In the genomic region with DNA sequence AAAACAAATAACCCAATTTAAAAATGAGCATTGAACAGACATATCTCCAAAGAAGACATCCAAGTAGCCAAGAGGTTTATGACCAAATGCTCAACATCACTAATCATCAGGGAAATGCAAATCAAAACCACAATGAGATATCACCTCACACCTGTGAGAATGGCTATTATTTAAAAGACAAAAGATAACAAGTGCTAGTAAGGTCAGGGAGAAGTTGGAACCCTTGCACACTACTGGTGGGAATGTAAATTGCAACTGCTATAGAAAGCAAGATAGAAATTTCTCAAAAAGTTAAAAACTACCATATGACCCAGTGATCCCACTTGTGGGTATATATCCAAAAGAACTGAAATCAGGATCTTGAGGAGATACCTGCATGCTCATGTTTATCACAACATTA, we compare ENCODE assay signal across 17 cellular contexts. TPM values are rescaled to one million over a fixed set of nuclear protein-coding genes. Genes with fewer than 3 reads are reported as not detected.
DNase-seq lines count a peak whose midpoint lies in the region; ATAC-seq, FAIRE-seq and TF ChIP-seq lines count a peak whose summit lies in the region.
"Had no signal": no experiment of that assay in that cellular context is flagged by ENCODE, and none has a peak within 500 bp of the region (broad histone marks: within the 10 kb centered on the region; RNA-seq: fewer than 3 reads in every experiment).

No MANE protein-coding gene starts in this region.

- no peak overlapping the region for H2BK5ac ChIP-seq in H1 (ENCODE audit: low read depth, low read length)

- no peak overlapping the region for H3K27ac ChIP-seq in DOHH2 (ENCODE audit: low read depth, low read length)
- H3K27ac ChIP-seq in MM.1S (ENCODE audit: low read length), result no peak overlapping the region
- no peak overlapping the region for H3K27ac ChIP-seq in H1 (ENCODE audit: low read depth, low read length)
- no peak overlapping the region for H3K27ac ChIP-seq in neural progenitor cell
- H3K27ac ChIP-seq: esophagus squamous epithelium, left lung had no signal

- H4K8ac ChIP-seq in H1 (ENCODE audit: extremely low read depth, insufficient read depth, low read length), result no peak overlapping the region

- H3F3A ChIP-seq in DOHH2 (ENCODE audit: control insufficient read depth, insufficient read depth), result peaks cover 2% of the 10 kb centered on the region; the same call in 1 of the 2 replicates
- no peaks in the 10 kb centered on the region for H3F3A ChIP-seq in MM.1S (ENCODE audit: insufficient read depth, low read length)
- no peaks in the 10 kb centered on the region for H3F3A ChIP-seq in neural progenitor cell (ENCODE audit: low read depth)

- CTCF ChIA-PET in H1 (lab: Charles Lee; ENCODE audit: partially characterized antibody), result interaction anchor here (1.3 to 4.2 kb wide), 3 partner anchors 12 to 47 kb away, joined by 3 to 29 read pairs (median 4); no protein-coding TSS in a partner anchor
- CTCF ChIA-PET in activated naive CD4-positive, alpha-beta T cell treated with anti-CD3 and anti-CD28 coated beads, Interleukin-2, amount 10 ng/mL, durations not matched to agents 7 days and 5 days (lab: Charles Lee), result no interaction called here

- H2BK20ac ChIP-seq in H1 (ENCODE audit: low read length), result no peak overlapping the region

- no peaks in the 10 kb centered on the region for H3K9me3 Mint-ChIP-seq in neural progenitor cell
- H3K9me3 Mint-ChIP-seq in activated naive CD4-positive, alpha-beta T cell treated with anti-CD3 and anti-CD28 coated beads, Interleukin-2, amount 10 ng/mL, durations not matched to agents 7 days and 5 days, result no peaks in the 10 kb centered on the region
- H3K9me3 Mint-ChIP-seq: activated B cell treated with CpG ODN at 0.5 μM for 24 hours had no signal

- H4K91ac ChIP-seq in H1 (replicated peaks; ENCODE audit: insufficient read length, low read length), result no peak overlapping the region

- no peak for TF ChIP-seq POLR2A in H1 (IDR thresholded peaks at IDR 0.05; ENCODE audit: control extremely low read depth in 1 of 2, low read depth in 2 of 2, low read length in 2 of 2)

- H3K27me3 Mint-ChIP-seq in neural progenitor cell (ENCODE audit: insufficient read depth, low read depth), result peaks cover 2% of the 10 kb centered on the region
- no peaks in the 10 kb centered on the region for H3K27me3 Mint-ChIP-seq in activated naive CD4-positive, alpha-beta T cell treated with anti-CD3 and anti-CD28 coated beads, Interleukin-2, amount 10 ng/mL, durations not matched to agents 7 days and 5 days
- H3K27me3 Mint-ChIP-seq: activated B cell treated with CpG ODN at 0.5 μM for 24 hours; stimulated activated naive CD8-positive, alpha-beta T cell treated with anti-CD3 and anti-CD28 coated beads, Interleukin-15, amount 100 ng/mL, for 72 hours had no signal

- H3K4me3 ChIP-seq in DOHH2 (ENCODE audit: low read length) (no peak overlapping the region), MM.1S (ENCODE audit: low read length) (no peak overlapping the region), H1 (ENCODE audit: extremely low read depth in 1 of 4, insufficient read depth in 2 of 4, low read depth in 3 of 4, low read length in 4 of 4) (no peak overlapping the region), neural progenitor cell (no peak overlapping the region)
- H3K4me3 ChIP-seq: esophagus squamous epithelium, left lung had no signal

- no peaks in the 10 kb centered on the region for H3K23me2 ChIP-seq in H1 (ENCODE audit: low read depth, low read length)

- ATAC-seq in GM18868 (IDR thresholded peaks at IDR 0.05; ENCODE audit: unreplicated experiment), result no peak
- ATAC-seq: left lung; stimulated activated naive CD8-positive, alpha-beta T cell treated with anti-CD3 and anti-CD28 coated beads, Interleukin-15, amount 100 ng/mL, for 72 hours had no signal

- no peaks in the 10 kb centered on the region for H3K9me2 ChIP-seq in DOHH2 (replicated peaks; ENCODE audit: control insufficient read depth, low read length)
- no peaks in the 10 kb centered on the region for H3K9me2 ChIP-seq in MM.1S (replicated peaks; ENCODE audit: insufficient read depth, low read length)

- no peaks in the 10 kb centered on the region for H3K9me3 ChIP-seq in DOHH2 (ENCODE audit: control insufficient read depth, insufficient read depth, low read length)
- no peaks in the 10 kb centered on the region for H3K9me3 ChIP-seq in MM.1S (replicated peaks; ENCODE audit: insufficient read depth, low read length)
- no peaks in the 10 kb centered on the region for H3K9me3 ChIP-seq in H1 (ENCODE audit: insufficient read depth in 2 of 2, low read depth in 1 of 2, low read length in 1 of 2)
- H3K9me3 ChIP-seq in neural progenitor cell (ENCODE audit: low read depth), result no peaks in the 10 kb centered on the region
- H3K9me3 ChIP-seq: esophagus squamous epithelium, left lung had no signal

- H3K27ac Mint-ChIP-seq in neural progenitor cell, result no peak overlapping the region
- H3K27ac Mint-ChIP-seq in activated naive CD4-positive, alpha-beta T cell treated with anti-CD3 and anti-CD28 coated beads, Interleukin-2, amount 10 ng/mL, durations not matched to agents 7 days and 5 days, result no peak overlapping the region
- H3K27ac Mint-ChIP-seq: activated B cell treated with CpG ODN at 0.5 μM for 24 hours; stimulated activated naive CD8-positive, alpha-beta T cell treated with anti-CD3 and anti-CD28 coated beads, Interleukin-15, amount 100 ng/mL, for 72 hours had no signal

- no peak overlapping the region for H3K18ac ChIP-seq in H1 (ENCODE audit: extremely low read depth, low read length)

- TF ChIP-seq CTCF in DOHH2 (IDR thresholded peaks at IDR 0.05; ENCODE audit: low read depth, low read length, poor library complexity, severe bottlenecking) (peak; percentile 20), MM.1S (IDR thresholded peaks at IDR 0.05; ENCODE audit: low read length) (peak; percentile 40), H1 (IDR thresholded peaks at IDR 0.05; ENCODE audit: control extremely low read depth in 1 of 3, insufficient read depth in 1 of 3, low read depth in 1 of 3, low read length in 3 of 3) (peak in 1 of 3 experiments; percentile 36; a peak in 1 of 4 replicates), neural progenitor cell (IDR thresholded peaks at IDR 0.05) (peak; percentile 34)

- no peak overlapping the region for H3K4ac ChIP-seq in H1 (replicated peaks; ENCODE audit: insufficient read length, low read depth, low read length)

- H3K9ac ChIP-seq in MM.1S (ENCODE audit: low read length), result no peak overlapping the region
- no peak overlapping the region for H3K9ac ChIP-seq in H1 (replicated peaks in 1 of 4; ENCODE audit: extremely low read depth in 1 of 4, low read depth in 3 of 4, low read length in 3 of 4)
- no peak overlapping the region for H3K9ac ChIP-seq in neural progenitor cell

- H3K27me3 ChIP-seq in DOHH2 (ENCODE audit: control insufficient read depth, low read length), result no peaks in the 10 kb centered on the region
- no peaks in the 10 kb centered on the region for H3K27me3 ChIP-seq in MM.1S (replicated peaks; ENCODE audit: insufficient read depth, low read length)
- no peaks in the 10 kb centered on the region for H3K27me3 ChIP-seq in H1 (replicated peaks in 1 of 4; ENCODE audit: control insufficient read depth in 3 of 4, extremely low read depth in 1 of 4, insufficient read depth in 3 of 4, low read length in 3 of 4)
- H3K27me3 ChIP-seq in neural progenitor cell, result no peaks in the 10 kb centered on the region
- H3K27me3 ChIP-seq: esophagus squamous epithelium, left lung had no signal

- no peak overlapping the region for H4K5ac ChIP-seq in H1 (ENCODE audit: insufficient read length, low read depth, low read length)

- no peak overlapping the region for H3K23ac ChIP-seq in H1 (ENCODE audit: insufficient read length)

- TF ChIP-seq EP300 in H1 (IDR thresholded peaks at IDR 0.05; ENCODE audit: borderline replicate concordance in 1 of 2, low read depth in 2 of 2, low read length in 2 of 2), result no peak

- no peaks in the 10 kb centered on the region for H3K36me3 ChIP-seq in DOHH2 (ENCODE audit: control insufficient read depth, low read length)
- H3K36me3 ChIP-seq in MM.1S (replicated peaks; ENCODE audit: insufficient read depth, low read length), result no peaks in the 10 kb centered on the region
- H3K36me3 ChIP-seq in H1 (ENCODE audit: control insufficient read depth in 2 of 4, insufficient read depth in 4 of 4, low read length in 3 of 4), result no peaks in the 10 kb centered on the region
- H3K36me3 ChIP-seq in neural progenitor cell, result no peaks in the 10 kb centered on the region
- H3K36me3 ChIP-seq: esophagus squamous epithelium, left lung had no signal

- no peak overlapping the region for H2AFZ ChIP-seq in MM.1S (ENCODE audit: low read length)
- no peak overlapping the region for H2AFZ ChIP-seq in H1 (ENCODE audit: low read length)
- H2AFZ ChIP-seq in neural progenitor cell (replicated peaks), result no peak overlapping the region

- no peak overlapping the region for H3K4me2 ChIP-seq in DOHH2 (ENCODE audit: low read length)
- no peak overlapping the region for H3K4me2 ChIP-seq in MM.1S (ENCODE audit: low read depth, low read length)
- H3K4me2 ChIP-seq in H1 (ENCODE audit: insufficient read depth in 1 of 2, low read depth in 2 of 2, low read length in 2 of 2), result no peak overlapping the region
- no peak overlapping the region for H3K4me2 ChIP-seq in neural progenitor cell

- H3K79me2 ChIP-seq in DOHH2 (ENCODE audit: control insufficient read depth, low read length) (peaks cover 14% of the 10 kb centered on the region), MM.1S (ENCODE audit: low read length) (peaks cover 77% of the 10 kb centered on the region), H1 (ENCODE audit: control insufficient read depth in 1 of 2, insufficient read depth in 2 of 2, low read length in 2 of 2) (peaks cover 0 to 68% of the 10 kb centered on the region in 2 experiments; a peak in 2 of 4 replicates), neural progenitor cell (ENCODE audit: low read depth) (no peaks in the 10 kb centered on the region)

- H3K14ac ChIP-seq in H1 (ENCODE audit: insufficient read length), result no peak overlapping the region

- H2AK5ac ChIP-seq in H1 (ENCODE audit: low read depth, low read length), result no peak overlapping the region

- H2BK15ac ChIP-seq in H1 (ENCODE audit: low read length), result no peak overlapping the region

- no peaks in the 10 kb centered on the region for H3K36me3 Mint-ChIP-seq in neural progenitor cell
- no peaks in the 10 kb centered on the region for H3K36me3 Mint-ChIP-seq in activated naive CD4-positive, alpha-beta T cell treated with anti-CD3 and anti-CD28 coated beads, Interleukin-2, amount 10 ng/mL, durations not matched to agents 7 days and 5 days

- H3K56ac ChIP-seq in H1 (replicated peaks; ENCODE audit: insufficient read length, low read depth, low read length), result no peak overlapping the region

- peaks cover 11% of the 10 kb centered on the region for H3K4me1 Mint-ChIP-seq in neural progenitor cell
- no peaks in the 10 kb centered on the region for H3K4me1 Mint-ChIP-seq in activated naive CD4-positive, alpha-beta T cell treated with anti-CD3 and anti-CD28 coated beads, Interleukin-2, amount 10 ng/mL, durations not matched to agents 7 days and 5 days

- H4K20me1 ChIP-seq in DOHH2 (ENCODE audit: control insufficient read depth, insufficient read depth, low read depth, low read length) (peaks cover 9% of the 10 kb centered on the region; the same call in 1 of the 2 replicates), MM.1S (ENCODE audit: insufficient read depth, low read length) (no peaks in the 10 kb centered on the region), H1 (replicated peaks in 1 of 2; ENCODE audit: control insufficient read depth in 1 of 2, insufficient read depth in 2 of 2, low read length in 2 of 2) (no peaks in the 10 kb centered on the region), neural progenitor cell (ENCODE audit: low read depth) (no peaks in the 10 kb centered on the region)

- H3K4me1 ChIP-seq in DOHH2 (ENCODE audit: control insufficient read depth, low read length) (peaks cover 21% of the 10 kb centered on the region), MM.1S (ENCODE audit: low read length) (peaks cover 5% of the 10 kb centered on the region; the same call in 1 of the 2 replicates), H1 (replicated peaks in 1 of 4; ENCODE audit: control insufficient read depth in 3 of 4, insufficient read depth in 4 of 4, low read length in 3 of 4) (peaks cover 4 to 11% (median 9%) of the 10 kb centered on the region in 4 experiments; a peak in 6 of 7 replicates), neural progenitor cell (peaks cover 7% of the 10 kb centered on the region)

- POLR2A ChIA-PET in H1 (lab: Charles Lee; ENCODE audit: partially characterized antibody), result interaction anchor here (1.3 kb wide), 1 partner anchor 48 kb away, joined by 3 read pairs; no protein-coding TSS in a partner anchor

- DNase-seq in MM.1S (no peak), H1 (ENCODE audit: low read depth in 1 of 2, low spot score in 2 of 2) (no peak), neural progenitor cell (ENCODE audit: low spot score) (no peak), CD1c-positive myeloid dendritic cell (ENCODE audit: extremely low spot score) (no peak), NCI-H1436 treated with DMSO at 0.1 percent for 48 hours (lab: John Stamatoyannopoulos, UW) (no peak)
- no peak for DNase-seq in activated naive CD4-positive, alpha-beta T cell treated with anti-CD3 and anti-CD28 coated beads, Interleukin-2, amount 10 ng/mL, durations not matched to agents 7 days and 5 days
- DNase-seq: activated B cell treated with CpG ODN at 0.5 μM for 24 hours; activated effector memory CD4-positive, alpha-beta T cell treated with Interleukin-2 at 50 U/mL for 16 hours; anterior cingulate cortex; dermis blood vessel endothelial cell; esophagus squamous epithelium; left lung; stimulated activated CD4-positive, alpha-beta T cell treated with anti-CD3 and anti-CD28 coated beads, Interleukin-15, amount 100 ng/mL, for 24 hours; stimulated activated naive CD8-positive, alpha-beta T cell treated with anti-CD3 and anti-CD28 coated beads, Interleukin-15, amount 100 ng/mL, for 72 hours had no signal

- no peak overlapping the region for H2BK120ac ChIP-seq in H1 (replicated peaks; ENCODE audit: low read depth, low read length)

- no peak for FAIRE-seq in H1 (lab: Jason Lieb, UNC)
- FAIRE-seq: H54 had no signal

- H3K4me3 Mint-ChIP-seq in neural progenitor cell, result no peak overlapping the region
- no peak overlapping the region for H3K4me3 Mint-ChIP-seq in activated naive CD4-positive, alpha-beta T cell treated with anti-CD3 and anti-CD28 coated beads, Interleukin-2, amount 10 ng/mL, durations not matched to agents 7 days and 5 days
- H3K4me3 Mint-ChIP-seq: activated B cell treated with CpG ODN at 0.5 μM for 24 hours; stimulated activated naive CD8-positive, alpha-beta T cell treated with anti-CD3 and anti-CD28 coated beads, Interleukin-15, amount 100 ng/mL, for 72 hours had no signal

- no peak overlapping the region for H2BK12ac ChIP-seq in H1 (ENCODE audit: low read depth, low read length)

- peaks cover 11% of the 10 kb centered on the region for H3K79me1 ChIP-seq in H1 (ENCODE audit: low read depth, low read length)

- no peak for TF ChIP-seq RAD21 in H1 (IDR thresholded peaks at IDR 0.05 in 1 of 2, conservative IDR thresholded peaks at IDR 0.05 in 1 of 2; ENCODE audit: low read depth in 2 of 2, low read length in 2 of 2)

RNA-seq across cellular contexts. Expression of a gene that starts 49.5 kb away (rescaled TPM):
- total RNA-seq in H1 (2021; fragmentation: NEBNext Ultra II Directional; extraction: Animal tissue kit (Norgen Biotek cat#: 25700)), result 12.7 and 15.6 TPM in 2 replicates
- 4.8 and 6.0 TPM in 2 replicates for polyA plus RNA-seq in H1 (2011; rRNA removed)
- polyA plus RNA-seq in H1 (2011; cell fraction: cytosol; rRNA removed), result 6.7 TPM
- polyA plus RNA-seq in H1 (2011; cell fraction: nucleus; rRNA removed), result 12.3 TPM
- polyA plus RNA-seq in H1 (2012, experiment 1 of 2), result 9.0 to 10.5 TPM (median 10.5 TPM) in 4 replicates
- polyA plus RNA-seq in H1 (2012, experiment 2 of 2), result 1.3 TPM
- 8.1 TPM for polyA plus RNA-seq in H1 (2013, experiment 1 of 2)
- 8.7 TPM for polyA plus RNA-seq in H1 (2013, experiment 2 of 2)
- 14.5 and 14.8 TPM in 2 replicates for polyA minus RNA-seq in H1 (2011; rRNA and poly(A)+ RNA removed)
- 14.5 TPM for polyA minus RNA-seq in H1 (2011; cell fraction: cytosol; rRNA and poly(A)+ RNA removed)
- polyA minus RNA-seq in H1 (2011; cell fraction: nucleus; rRNA and poly(A)+ RNA removed), result 58.9 TPM
- 9.2 and 10.3 TPM in 2 replicates for total RNA-seq in neural progenitor cell (ENCODE audit: low replicate concordance)
